In the genomic region with DNA sequence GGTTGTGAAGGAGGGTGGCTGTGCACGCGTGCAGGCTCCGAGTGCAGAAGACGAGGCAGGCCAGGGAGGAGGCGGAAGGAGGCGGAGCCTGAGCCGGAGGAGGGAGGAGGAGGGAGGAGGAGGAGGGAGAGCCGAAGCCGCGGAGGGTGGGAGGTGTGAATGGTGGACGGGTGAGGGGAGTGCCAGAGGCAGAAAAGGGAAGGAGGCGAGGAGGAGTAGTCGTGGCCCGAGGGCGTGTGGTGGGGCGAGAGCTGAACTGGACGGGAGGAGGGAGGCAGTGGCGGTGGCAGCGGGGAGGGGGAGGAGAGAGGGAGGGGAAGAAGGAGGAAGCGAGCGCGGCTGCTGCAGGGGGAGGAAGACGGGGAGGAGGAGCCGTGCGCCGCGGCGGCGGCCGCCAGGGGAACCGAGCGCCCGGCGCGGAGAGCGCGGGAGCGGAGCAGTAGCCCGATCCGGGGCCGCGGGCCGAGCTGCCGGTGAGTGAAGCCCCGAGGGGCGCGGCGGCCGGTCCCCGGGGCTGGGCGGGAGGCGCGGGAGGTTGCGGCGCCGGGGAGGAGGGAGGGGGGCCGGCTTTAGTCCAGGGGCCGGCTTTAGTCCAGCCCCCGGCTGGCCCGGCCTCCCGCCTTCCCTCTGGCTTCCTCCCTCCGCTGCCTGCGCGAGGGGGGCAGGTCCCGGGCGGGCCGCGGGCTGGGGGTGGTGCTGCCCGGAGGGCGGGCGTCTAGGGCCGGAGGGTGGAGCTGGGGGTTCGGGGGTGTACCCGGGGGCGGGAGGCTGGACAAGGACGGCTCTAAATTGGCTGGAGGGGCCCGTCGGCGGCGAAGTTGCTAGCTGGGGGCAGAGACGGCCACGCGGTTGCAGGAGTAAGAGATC, we compare ENCODE assay signal across 8 cellular contexts. TPM values are rescaled to one million over a fixed set of nuclear protein-coding genes. Genes with fewer than 3 reads are reported as not detected.
DNase-seq lines count a peak whose midpoint lies in the region; FAIRE-seq and TF ChIP-seq lines count a peak whose summit lies in the region.

A gene (plus strand): TSS at position 815 of the 867 bp plus-strand sequence. CDS start 661 bp downstream, outside the sequence.

- peak; percentile 66 for TF ChIP-seq CTCF in neutrophil (IDR thresholded peaks at IDR 0.05)

- no peak for FAIRE-seq in frontal cortex (lab: Jason Lieb, UNC)

- DNase-seq in ELR (ENCODE audit: low read depth), result peak; percentile 81
- peak; percentile 40 for DNase-seq in GOT3 (lab: John Stamatoyannopoulos, UW)
- peak; percentile 57 for DNase-seq in LoVo (ENCODE audit: low spot score)
- DNase-seq in SJCRH30, result peak; percentile 77 to 84
- DNase-seq in activated gamma-delta T cell treated with anti-CD3 and anti-CD28 coated beads, Interleukin-2, amount 50 U/mL, for 16 hours (ENCODE audit: low read depth), result peak; percentile 62
- DNase-seq in frontal cortex (ENCODE audit: low spot score in 2 of 2), result peak; percentile 67 to 73
- peak; percentile 4 to 87 (median 69) for DNase-seq in substantia nigra (lab: John Stamatoyannopoulos, UW)

- H3K27me3 ChIP-seq in SJCRH30, result no peaks in the 10 kb centered on the region
- no peaks in the 10 kb centered on the region for H3K27me3 ChIP-seq in neutrophil

- peak within 1 kb of the TSS; percentile 62 for H3K27ac ChIP-seq in SJCRH30
- H3K27ac ChIP-seq in neutrophil, result peak within 1 kb of the TSS; percentile 98
- H3K27ac ChIP-seq in substantia nigra (ENCODE audit: low read depth, low read length, poor library complexity, severe bottlenecking), result peak within 1 kb of the TSS; percentile 55

- H3K4me1 ChIP-seq in SJCRH30 (no peaks in the 10 kb centered on the region), neutrophil (ENCODE audit: control insufficient read depth in 1 of 2, insufficient read depth in 1 of 2, low read depth in 1 of 2, low read length in 1 of 2) (peaks cover 37 to 39% of the 10 kb centered on the region in 2 experiments)

- H3K4me3 ChIP-seq in SJCRH30 (peak within 1 kb of the TSS; percentile 82), neutrophil (ENCODE audit: low read depth in 1 of 2, low read length in 1 of 2) (peak within 1 kb of the TSS; percentile 68 to 80)

- no peaks in the 10 kb centered on the region for H3K36me3 ChIP-seq in SJCRH30
- H3K36me3 ChIP-seq in neutrophil, result peaks cover 4% of the 10 kb centered on the region

- H3K9me3 ChIP-seq in SJCRH30 (replicated peaks) (no peaks in the 10 kb centered on the region), neutrophil (no peaks in the 10 kb centered on the region)

RNA-seq across cellular contexts. Expression of the gene that starts here (rescaled TPM):
- 22.8 and 27.4 TPM in 2 replicates for total RNA-seq in SJCRH30 (2014; rRNA removed; shearing (Covaris generic))
- total RNA-seq in frontal cortex, result 6.9 TPM

Comparison
In these comparisons a context has a peak if more than half of its experiments do, and no peak if none do; other contexts are left out.
1. Peak in every context shown above with its lines: DNase-seq, H3K4me3 ChIP-seq and H3K27ac ChIP-seq.